Comparison of ENCODE assay signal across 25 cellular contexts in genomic region chr11:124578761-124579160, GRCh38. TPM values are rescaled to one million over a fixed set of nuclear protein-coding genes. Genes with fewer than 3 reads are reported as not detected.
DNase-seq lines count a peak whose midpoint lies in the region; ATAC-seq and TF ChIP-seq lines count a peak whose summit lies in the region.
"Had no signal": no experiment of that assay in that cellular context is flagged by ENCODE, and none has a peak within 500 bp of the region (broad histone marks: within the 10 kb centered on the region; RNA-seq: fewer than 3 reads in every experiment).

No MANE protein-coding gene starts in this region.

- no peak for TF ChIP-seq CTCF in fibroblast of pulmonary artery (IDR thresholded peaks at IDR 0.05; ENCODE audit: low read length, missing control alignments)
- no peak for TF ChIP-seq CTCF in CD8-positive, alpha-beta T cell (IDR thresholded peaks at IDR 0.05)

- no peak overlapping the region for H3K4me3 Mint-ChIP-seq in T-helper 17 cell
- no peak overlapping the region for H3K4me3 Mint-ChIP-seq in CD8-positive, alpha-beta T cell
- H3K4me3 Mint-ChIP-seq: CD14-positive monocyte; CD4-positive, alpha-beta memory T cell; CD4-positive, CD25-positive, alpha-beta regulatory T cell had no signal

- no peaks in the 10 kb centered on the region for H3K36me3 ChIP-seq in SJCRH30
- no peaks in the 10 kb centered on the region for H3K36me3 ChIP-seq in CD8-positive, alpha-beta T cell (ENCODE audit: insufficient read depth, low read length)
- H3K36me3 ChIP-seq: BE2C, BLaER1 had no signal

- peak overlapping the region; percentile 43 for H3K27ac Mint-ChIP-seq in T-helper 17 cell
- no peak overlapping the region for H3K27ac Mint-ChIP-seq in CD8-positive, alpha-beta T cell
- H3K27ac Mint-ChIP-seq: CD14-positive monocyte; CD4-positive, alpha-beta memory T cell; CD4-positive, CD25-positive, alpha-beta regulatory T cell had no signal

- H3K27ac ChIP-seq in SJCRH30: peak overlapping the region; percentile 75
- H3K27ac ChIP-seq in CD8-positive, alpha-beta T cell (ENCODE audit: low read depth, low read length): no peak overlapping the region
- H3K27ac ChIP-seq: BLaER1 had no signal

- no peaks in the 10 kb centered on the region for H3K27me3 ChIP-seq in SJCRH30
- H3K27me3 ChIP-seq in CD8-positive, alpha-beta T cell (ENCODE audit: insufficient read depth, low read length): no peaks in the 10 kb centered on the region
- H3K27me3 ChIP-seq: BLaER1 had no signal

- no peak for DNase-seq in SJCRH30
- DNase-seq in T-helper 17 cell: no peak
- DNase-seq in fibroblast of pulmonary artery (ENCODE audit: low read depth): peak; percentile 23
- DNase-seq in activated CD8-positive, alpha-beta memory T cell treated with anti-CD3 and anti-CD28 coated beads, Interleukin-2, amount 50 U/mL, for 4 hours: no peak
- no peak for DNase-seq in CD8-positive, alpha-beta T cell
- DNase-seq in DMS153 treated with DMSO at 0.1 percent for 48 hours (lab: John Stamatoyannopoulos, UW; ENCODE audit: unreplicated experiment): no peak
- DNase-seq: 8988T; ACHN; BE2C; C1 segment of cervical spinal cord; Caco-2; Calu3; CD4-positive, alpha-beta memory T cell; CD4-positive, CD25-positive, alpha-beta regulatory T cell; DMS53; DMS79; DND-41; EL; GDM1 had no signal

- peaks cover 6% of the 10 kb centered on the region for H3K4me1 ChIP-seq in SJCRH30
- no peaks in the 10 kb centered on the region for H3K4me1 ChIP-seq in CD8-positive, alpha-beta T cell (ENCODE audit: insufficient read depth, low read length)
- H3K4me1 ChIP-seq: BE2C, BLaER1, Caco-2 had no signal

- no peaks in the 10 kb centered on the region for H3K9me3 Mint-ChIP-seq in CD8-positive, alpha-beta T cell
- H3K9me3 Mint-ChIP-seq: CD4-positive, alpha-beta memory T cell had no signal

- peak overlapping the region; percentile 9; the same call in 1 of the 2 replicates for H3K4me3 ChIP-seq in SJCRH30
- no peak overlapping the region for H3K4me3 ChIP-seq in fibroblast of pulmonary artery (replicated peaks; ENCODE audit: low read depth, low read length)
- no peak overlapping the region for H3K4me3 ChIP-seq in CD8-positive, alpha-beta T cell (ENCODE audit: low read depth, low read length)
- H3K4me3 ChIP-seq: BLaER1, GM12878 had no signal

- POLR2A ChIA-PET in CD8-positive, alpha-beta T cell (lab: Charles Lee): no interaction called here

- H3K27me3 Mint-ChIP-seq in T-helper 17 cell: peaks cover 52% of the 10 kb centered on the region
- peaks cover 9% of the 10 kb centered on the region for H3K27me3 Mint-ChIP-seq in CD8-positive, alpha-beta T cell (ENCODE audit: low read depth)

- intact Hi-C loops in CD8-positive, alpha-beta T cell (cut with DNase I, micrococcal nuclease): no loop called here

- CTCF ChIA-PET in CD8-positive, alpha-beta T cell (lab: Charles Lee): no interaction called here

- H3K9me3 ChIP-seq in SJCRH30 (replicated peaks): no peaks in the 10 kb centered on the region
- H3K9me3 ChIP-seq in T-helper 17 cell (ENCODE audit: control insufficient read depth, low read length, poor library complexity, severe bottlenecking): peaks cover 2% of the 10 kb centered on the region
- no peaks in the 10 kb centered on the region for H3K9me3 ChIP-seq in CD8-positive, alpha-beta T cell (ENCODE audit: low read length)
- H3K9me3 ChIP-seq: BE2C, BLaER1, Caco-2 had no signal

- no peaks in the 10 kb centered on the region for H3K36me3 Mint-ChIP-seq in T-helper 17 cell (ENCODE audit: low read depth)
- H3K36me3 Mint-ChIP-seq in CD8-positive, alpha-beta T cell: no peaks in the 10 kb centered on the region
- H3K36me3 Mint-ChIP-seq: CD14-positive monocyte; CD4-positive, alpha-beta memory T cell; CD4-positive, CD25-positive, alpha-beta regulatory T cell had no signal

- no peaks in the 10 kb centered on the region for H3K4me1 Mint-ChIP-seq in T-helper 17 cell
- no peaks in the 10 kb centered on the region for H3K4me1 Mint-ChIP-seq in CD8-positive, alpha-beta T cell (ENCODE audit: low read depth)
- H3K4me1 Mint-ChIP-seq: CD14-positive monocyte; CD4-positive, alpha-beta memory T cell; CD4-positive, CD25-positive, alpha-beta regulatory T cell had no signal

- no peak for ATAC-seq in T-helper 17 cell
- no peak for ATAC-seq in CD8-positive, alpha-beta T cell
- ATAC-seq: GM12878 had no signal

RNA-seq across cellular contexts. Expression of gene OR8A1, which starts 9.0 kb away (rescaled TPM):
- total RNA-seq in SJCRH30 (2014; rRNA removed; shearing (Covaris generic)): not detected in 2 replicates
- not detected for total RNA-seq in T-helper 17 cell
- total RNA-seq in CD8-positive, alpha-beta T cell: not detected
- total RNA-seq: A673; Caco-2; Calu3; CD4-positive, alpha-beta memory T cell; CD4-positive, CD25-positive, alpha-beta regulatory T cell; Daoy; G401; GM12878 had no signal

RNA-seq across cellular contexts. Expression of gene PANX3, which starts 32.5 kb away (rescaled TPM):
- total RNA-seq in SJCRH30 (2014; rRNA removed; shearing (Covaris generic)): not detected in 2 replicates
- not detected for total RNA-seq in T-helper 17 cell
- total RNA-seq in CD8-positive, alpha-beta T cell: not detected
- total RNA-seq: A673; Caco-2; Calu3; CD4-positive, alpha-beta memory T cell; CD4-positive, CD25-positive, alpha-beta regulatory T cell; Daoy; G401; GM12878 had no signal

RNA-seq across cellular contexts. Expression of gene OR8B12, which starts 35.3 kb away (rescaled TPM):
- total RNA-seq in SJCRH30 (2014; rRNA removed; shearing (Covaris generic)): not detected in 2 replicates
- not detected for total RNA-seq in T-helper 17 cell
- total RNA-seq in CD8-positive, alpha-beta T cell: not detected
- total RNA-seq: A673; Caco-2; Calu3; CD4-positive, alpha-beta memory T cell; CD4-positive, CD25-positive, alpha-beta regulatory T cell; Daoy; G401; GM12878 had no signal

RNA-seq across cellular contexts. Expression of gene TBRG1, which starts 43.9 kb away (rescaled TPM):
- 11.9 and 14.4 TPM in 2 replicates for total RNA-seq in SJCRH30 (2014; rRNA removed; shearing (Covaris generic))
- 10 to 100 TPM; 55.5 to 61.4 TPM for total RNA-seq in T-helper 17 cell
- total RNA-seq in CD8-positive, alpha-beta T cell: 10 to 100 TPM; 59.2 to 61.0 TPM
